Comparison of ENCODE assay signal across 1 cellular context in genomic region chr12:4287325-4288290, GRCh38.
TF ChIP-seq lines count a peak whose summit lies in the region.

No MANE protein-coding gene starts in this region.

TF ChIP-seq in WTC11, 78 proteins besides CTCF, POLR2A, EP300 and RAD21 (continued from another document):
- TF ChIP-seq FOXP4 (CRISPR knock-in tag; IDR thresholded peaks at IDR 0.05) = no peak
- no peak for TF ChIP-seq ATF3 (CRISPR knock-in tag; conservative IDR thresholded peaks at IDR 0.05)
- no peak for TF ChIP-seq AR (CRISPR knock-in tag; IDR thresholded peaks at IDR 0.05)
- TF ChIP-seq PRRX2 (CRISPR knock-in tag; IDR thresholded peaks at IDR 0.05) = no peak
